1 cellular context compared by ENCODE assay signal in genomic region chr1:14443164-14443787, GRCh38.
TF ChIP-seq lines count a peak whose summit lies in the region.

No MANE protein-coding gene starts in this region.

TF ChIP-seq in K562, 482 proteins besides CTCF, POLR2A, EP300 and RAD21 (continued from another document and continues in another):
- TF ChIP-seq FOXA3 (CRISPR knock-in tag; conservative IDR thresholded peaks at IDR 0.05 in 1 of 2, IDR thresholded peaks at IDR 0.05 in 1 of 2) = peak in 1 of 2 experiments; percentile 9; a peak in 1 of 4 replicates
- TF ChIP-seq ZNF431 (CRISPR knock-in tag; IDR thresholded peaks at IDR 0.05) = no peak
- no peak for TF ChIP-seq ILK (tag; IDR thresholded peaks at IDR 0.05; ENCODE audit: borderline replicate concordance, low read depth)
- no peak for TF ChIP-seq ZNF174 (CRISPR knock-in tag; IDR thresholded peaks at IDR 0.05)
- no peak for TF ChIP-seq HINFP (tag; conservative IDR thresholded peaks at IDR 0.05; ENCODE audit: low read depth)
- no peak for TF ChIP-seq ETS2 (tag; IDR thresholded peaks at IDR 0.05; ENCODE audit: borderline replicate concordance, poor library complexity, severe bottlenecking)
- no peak for TF ChIP-seq RAD51 (IDR thresholded peaks at IDR 0.05; ENCODE audit: borderline replicate concordance, low read depth)
- TF ChIP-seq ZNF696 (CRISPR knock-in tag; conservative IDR thresholded peaks at IDR 0.05) = no peak
- no peak for TF ChIP-seq ZNF282 (CRISPR knock-in tag; IDR thresholded peaks at IDR 0.05)
- TF ChIP-seq MNT (conservative IDR thresholded peaks at IDR 0.05) = peak in 1 of 2 experiments; percentile 55; a peak in 2 of 4 replicates
- peak; percentile 24; the same call in 1 of the 2 replicates for TF ChIP-seq TFAP4 (CRISPR knock-in tag; IDR thresholded peaks at IDR 0.05; ENCODE audit: borderline replicate concordance)
- TF ChIP-seq ELF4 (CRISPR knock-in tag; IDR thresholded peaks at IDR 0.05) = no peak
- TF ChIP-seq CCAR2 (IDR thresholded peaks at IDR 0.05; ENCODE audit: low read depth, low read length) = no peak
- TF ChIP-seq THRB (CRISPR knock-in tag; conservative IDR thresholded peaks at IDR 0.05) = no peak
- no peak for TF ChIP-seq POLR2AphosphoS2 (IDR thresholded peaks at IDR 0.05; ENCODE audit: low read length)
- no peak for TF ChIP-seq NR2F6 (CRISPR knock-in tag; IDR thresholded peaks at IDR 0.05)
- TF ChIP-seq BCLAF1 (IDR thresholded peaks at IDR 0.05; ENCODE audit: borderline replicate concordance in 1 of 2, control insufficient read depth in 1 of 2, low read depth in 2 of 2, low read length in 1 of 2) = no peak
- TF ChIP-seq POU5F1 (IDR thresholded peaks at IDR 0.05; ENCODE audit: borderline replicate concordance, low read depth, low read length, partially characterized antibody) = no peak
- peak; percentile 96 for TF ChIP-seq HDAC2 (IDR thresholded peaks at IDR 0.05)
- no peak for TF ChIP-seq ZNF609 (CRISPR knock-in tag; IDR thresholded peaks at IDR 0.05; ENCODE audit: borderline replicate concordance)
- TF ChIP-seq BCL6 (CRISPR knock-in tag; IDR thresholded peaks at IDR 0.05) = no peak
- no peak for TF ChIP-seq IRF2 (CRISPR knock-in tag; IDR thresholded peaks at IDR 0.05)
- no peak for TF ChIP-seq TRIM28 (IDR thresholded peaks at IDR 0.05)
- no peak for TF ChIP-seq ZNF165 (CRISPR knock-in tag; IDR thresholded peaks at IDR 0.05; ENCODE audit: borderline replicate concordance)
- no peak for TF ChIP-seq CHCHD3 (CRISPR knock-in tag; IDR thresholded peaks at IDR 0.05)
- no peak for TF ChIP-seq NCOA2 (IDR thresholded peaks at IDR 0.05; ENCODE audit: partially characterized antibody in 2 of 2)
- no peak for TF ChIP-seq ZFPM2 (CRISPR knock-in tag; IDR thresholded peaks at IDR 0.05)
- TF ChIP-seq TCF7L2 (IDR thresholded peaks at IDR 0.05; ENCODE audit: low read depth, low read length) = 0 out of 2 replicates have a peak, but pooled peaks have one; percentile 65
- TF ChIP-seq TSHZ1 (CRISPR knock-in tag; IDR thresholded peaks at IDR 0.05) = no peak
- TF ChIP-seq ZNF263 (CRISPR knock-in tag; IDR thresholded peaks at IDR 0.05; ENCODE audit: borderline replicate concordance) = peak; percentile 33; the same call in 1 of the 2 replicates
- no peak for TF ChIP-seq CREBBP (IDR thresholded peaks at IDR 0.05; ENCODE audit: low read depth, low read length)
- no peak for TF ChIP-seq ATF6 (CRISPR knock-in tag; IDR thresholded peaks at IDR 0.05)
- TF ChIP-seq PHF21A (IDR thresholded peaks at IDR 0.05; ENCODE audit: borderline replicate concordance, low read depth) = peak; percentile 65; the same call in 1 of the 2 replicates
- peak; percentile 37; the same call in 1 of the 2 replicates for TF ChIP-seq RUNX1 (IDR thresholded peaks at IDR 0.05; ENCODE audit: low read depth)
- TF ChIP-seq PCBP2 (IDR thresholded peaks at IDR 0.05; ENCODE audit: low read depth, low read length, poor library complexity, severe bottlenecking) = no peak
- TF ChIP-seq BDP1 (IDR thresholded peaks at IDR 0.05; ENCODE audit: insufficient read depth, insufficient read length) = no peak
